ENCODE assay signal across 8 cellular contexts in the genomic region with DNA sequence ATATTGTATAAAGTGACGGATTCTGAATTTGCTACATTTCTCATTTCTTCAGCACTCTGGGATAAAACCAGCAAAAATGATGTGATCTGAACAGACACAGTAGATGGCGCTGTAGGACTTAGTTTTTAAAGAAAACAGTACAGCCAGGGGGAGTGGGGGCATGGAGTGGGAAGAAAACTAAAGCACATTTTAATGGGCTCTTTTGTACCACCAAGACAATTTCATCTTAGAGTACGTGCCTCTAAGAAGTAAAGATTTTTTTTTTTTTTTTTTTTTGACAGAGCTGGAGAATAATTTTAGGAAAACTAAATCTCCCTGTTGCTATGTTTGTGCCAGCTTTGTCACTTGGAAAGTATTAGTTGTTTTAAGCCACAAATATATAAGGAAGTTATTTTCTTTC.
DNase-seq lines count a peak whose midpoint lies in the region.

No MANE protein-coding gene starts in this region.

- no peaks in the 10 kb centered on the region for H3K27me3 Mint-ChIP-seq in activated T-cell treated with anti-CD3 and anti-CD28 coated beads, Interleukin-2, amount 50 U/mL, for 24 hours

- H3K9me3 Mint-ChIP-seq in activated T-cell treated with anti-CD3 and anti-CD28 coated beads, Interleukin-2, amount 50 U/mL, for 24 hours, result no peaks in the 10 kb centered on the region

- peaks cover 1% of the 10 kb centered on the region for H3K4me1 Mint-ChIP-seq in activated T-cell treated with anti-CD3 and anti-CD28 coated beads, Interleukin-2, amount 50 U/mL, for 24 hours (ENCODE audit: low read depth)

- H3K27ac Mint-ChIP-seq in activated T-cell treated with anti-CD3 and anti-CD28 coated beads, Interleukin-2, amount 50 U/mL, for 24 hours, result no peak overlapping the region

- H3K36me3 Mint-ChIP-seq in activated T-cell treated with anti-CD3 and anti-CD28 coated beads, Interleukin-2, amount 50 U/mL, for 24 hours (ENCODE audit: low read depth), result no peaks in the 10 kb centered on the region

- no peak overlapping the region for H3K4me3 Mint-ChIP-seq in activated T-cell treated with anti-CD3 and anti-CD28 coated beads, Interleukin-2, amount 50 U/mL, for 24 hours

- DNase-seq in activated T-cell treated with anti-CD3 and anti-CD28 coated beads for 1 hour (ENCODE audit: low read depth) (peak; percentile 6), NCI-H1417 (lab: John Stamatoyannopoulos, UW) (peak; percentile 61 to 90 (median 83)), SKM-1 treated with dmso at 0.1 percent for 144 hours (lab: John Stamatoyannopoulos, UW; ENCODE audit: unreplicated experiment) (peak; percentile 2), cerebellum (ENCODE audit: low spot score) (peak; percentile 17), left kidney (ENCODE audit: low read depth, low spot score) (peak; percentile 95), UCSD-AML1 (lab: John Stamatoyannopoulos, UW; ENCODE audit: unreplicated experiment) (no peak)
- no peak for DNase-seq in activated T-cell treated with anti-CD3 and anti-CD28 coated beads, Interleukin-2, amount 50 U/mL, for 24 hours
- peak; percentile 10 to 16 for DNase-seq in stimulated activated CD4-positive, alpha-beta T cell treated with anti-CD3 and anti-CD28 coated beads, Interleukin-4, amount 100 ng/mL, for 4 hours

Comparison
In these comparisons a context has a peak if more than half of its experiments do, and no peak if none do; other contexts are left out.
1. DNase-seq: peak in activated T-cell treated with anti-CD3 and anti-CD28 coated beads for 1 hour (single experiment), NCI-H1417 (3 of 3), SKM-1 treated with dmso at 0.1 percent for 144 hours (single experiment), cerebellum (single experiment), left kidney (single experiment) and stimulated activated CD4-positive, alpha-beta T cell treated with anti-CD3 and anti-CD28 coated beads, Interleukin-4, amount 100 ng/mL, for 4 hours (2 of 2); none in activated T-cell treated with anti-CD3 and anti-CD28 coated beads, Interleukin-2, amount 50 U/mL, for 24 hours (single experiment) and UCSD-AML1 (single experiment).